In genomic region chr20:58795923-58796245, GRCh38 we compare ENCODE assay signal across 1 cellular context.
TF ChIP-seq lines count a peak whose summit lies in the region.

No MANE protein-coding gene starts in this region.

TF ChIP-seq in K562, 482 proteins besides CTCF, POLR2A, EP300 and RAD21:
- TF ChIP-seq HMGN3 (IDR thresholded peaks at IDR 0.05; ENCODE audit: borderline replicate concordance, extremely low read depth, insufficient read length, low read depth, low read length) (no peak), ZNF239 (CRISPR knock-in tag; IDR thresholded peaks at IDR 0.05) (peak; percentile 88), NR2F6 (CRISPR knock-in tag; IDR thresholded peaks at IDR 0.05) (no peak)
